1 cellular context compared by ENCODE assay signal in genomic region chr19:46218160-46218559, GRCh38.
TF ChIP-seq lines count a peak whose summit lies in the region.

No MANE protein-coding gene starts in this region.

TF ChIP-seq in HepG2, 621 proteins besides CTCF, POLR2A, EP300 and RAD21 (continued from another document and continues in another):
- TF ChIP-seq ZSCAN9 (CRISPR knock-in tag; IDR thresholded peaks at IDR 0.05; ENCODE audit: borderline replicate concordance) (peak; percentile 70; the same call in 1 of the 2 replicates), ZNF556 (CRISPR knock-in tag; IDR thresholded peaks at IDR 0.05; ENCODE audit: borderline replicate concordance) (no peak), ZNF234 (CRISPR knock-in tag; conservative IDR thresholded peaks at IDR 0.05) (no peak), MXI1 (IDR thresholded peaks at IDR 0.05; ENCODE audit: borderline replicate concordance, low read depth, low read length) (0 out of 3 replicates have a peak, but pooled peaks have one; percentile 13), SMYD3 (CRISPR knock-in tag; IDR thresholded peaks at IDR 0.05) (no peak), ZNF557 (CRISPR knock-in tag; IDR thresholded peaks at IDR 0.05) (0 out of 2 replicates have a peak, but pooled peaks have one; percentile 45), KLF13 (CRISPR knock-in tag; IDR thresholded peaks at IDR 0.05) (no peak), ZNF792 (CRISPR knock-in tag; IDR thresholded peaks at IDR 0.05) (no peak), SMAD1 (CRISPR knock-in tag; IDR thresholded peaks at IDR 0.05; ENCODE audit: borderline replicate concordance, low read depth) (no peak), KLF11 (CRISPR knock-in tag; IDR thresholded peaks at IDR 0.05) (peak; percentile 65; the same call in 1 of the 2 replicates), ZNF772 (CRISPR knock-in tag; IDR thresholded peaks at IDR 0.05) (no peak), ZNF12 (CRISPR knock-in tag; IDR thresholded peaks at IDR 0.05) (0 out of 2 replicates have a peak, but pooled peaks have one; percentile 35), ZC3H4 (CRISPR knock-in tag; IDR thresholded peaks at IDR 0.05; ENCODE audit: borderline replicate concordance) (no peak), ZNF121 (CRISPR knock-in tag; IDR thresholded peaks at IDR 0.05) (no peak), ZNF530 (CRISPR knock-in tag; IDR thresholded peaks at IDR 0.05; ENCODE audit: low read depth) (no peak), NKX3-1 (CRISPR knock-in tag; IDR thresholded peaks at IDR 0.05) (peak; percentile 28; the same call in 1 of the 2 replicates), TAF15 (IDR thresholded peaks at IDR 0.05; ENCODE audit: low read depth, low read length, poor library complexity, severe bottlenecking) (no peak), SATB2 (CRISPR knock-in tag; IDR thresholded peaks at IDR 0.05) (peak; percentile 67; the same call in 1 of the 2 replicates), ZNF564 (CRISPR knock-in tag; IDR thresholded peaks at IDR 0.05) (no peak), BORCS8-MEF2B (CRISPR knock-in tag; IDR thresholded peaks at IDR 0.05) (0 out of 2 replicates have a peak, but pooled peaks have one; percentile 37), ZNF784 (CRISPR knock-in tag; IDR thresholded peaks at IDR 0.05; ENCODE audit: borderline replicate concordance) (no peak), ERF (CRISPR knock-in tag; IDR thresholded peaks at IDR 0.05) (0 out of 2 replicates have a peak, but pooled peaks have one; percentile 36), KLF16 (CRISPR knock-in tag; IDR thresholded peaks at IDR 0.05) (0 out of 4 replicates have a peak, but pooled peaks of 1 of the 2 experiments have one; percentile 62), SALL1 (CRISPR knock-in tag; IDR thresholded peaks at IDR 0.05) (peak; percentile 65; the same call in 1 of the 2 replicates), ZNF547 (CRISPR knock-in tag; IDR thresholded peaks at IDR 0.05) (no peak), ZNF232 (CRISPR knock-in tag; IDR thresholded peaks at IDR 0.05; ENCODE audit: borderline replicate concordance) (peak; percentile 62; the same call in 1 of the 2 replicates), KDM3A (CRISPR knock-in tag; IDR thresholded peaks at IDR 0.05; ENCODE audit: low read depth) (no peak), ZIK1 (CRISPR knock-in tag; IDR thresholded peaks at IDR 0.05; ENCODE audit: borderline replicate concordance, low read depth) (no peak), NR3C1 (CRISPR knock-in tag; IDR thresholded peaks at IDR 0.05) (no peak), HOXA9 (CRISPR knock-in tag; IDR thresholded peaks at IDR 0.05; ENCODE audit: borderline replicate concordance) (no peak), ZKSCAN5 (CRISPR knock-in tag; IDR thresholded peaks at IDR 0.05) (no peak), ZNF558 (CRISPR knock-in tag; IDR thresholded peaks at IDR 0.05; ENCODE audit: borderline replicate concordance) (no peak), HDAC6 (IDR thresholded peaks at IDR 0.05; ENCODE audit: low read depth, low read length) (no peak), ASH2L (IDR thresholded peaks at IDR 0.05; ENCODE audit: insufficient read length, low read depth, low read length) (no peak), HDAC1 (CRISPR knock-in tag; IDR thresholded peaks at IDR 0.05) (no peak), MIER2 (CRISPR knock-in tag; IDR thresholded peaks at IDR 0.05) (peak; percentile 97), ZNF333 (CRISPR knock-in tag; IDR thresholded peaks at IDR 0.05; ENCODE audit: borderline replicate concordance) (no peak), ZNF335 (CRISPR knock-in tag; IDR thresholded peaks at IDR 0.05) (peak; percentile 60; the same call in 1 of the 2 replicates), MEF2D (CRISPR knock-in tag; IDR thresholded peaks at IDR 0.05) (no peak), EHMT2 (IDR thresholded peaks at IDR 0.05; ENCODE audit: borderline replicate concordance, low read depth, low read length) (peak; percentile 95), ZNF441 (CRISPR knock-in tag; IDR thresholded peaks at IDR 0.05; ENCODE audit: borderline replicate concordance) (peak; percentile 56; the same call in 1 of the 2 replicates), ZNF614 (CRISPR knock-in tag; IDR thresholded peaks at IDR 0.05; ENCODE audit: borderline replicate concordance) (no peak), ESRRA (CRISPR knock-in tag; IDR thresholded peaks at IDR 0.05; ENCODE audit: low read depth) (no peak), MXD3 (CRISPR knock-in tag; IDR thresholded peaks at IDR 0.05) (0 out of 2 replicates have a peak, but pooled peaks have one; percentile 39), ZNF383 (CRISPR knock-in tag; IDR thresholded peaks at IDR 0.05; ENCODE audit: borderline replicate concordance) (no peak), U2AF2 (IDR thresholded peaks at IDR 0.05; ENCODE audit: low read depth, low read length) (no peak), ZNF580 (CRISPR knock-in tag; IDR thresholded peaks at IDR 0.05; ENCODE audit: borderline replicate concordance, low read depth) (peak; percentile 60; the same call in 1 of the 2 replicates)
- TF ChIP-seq, protein P1, sequence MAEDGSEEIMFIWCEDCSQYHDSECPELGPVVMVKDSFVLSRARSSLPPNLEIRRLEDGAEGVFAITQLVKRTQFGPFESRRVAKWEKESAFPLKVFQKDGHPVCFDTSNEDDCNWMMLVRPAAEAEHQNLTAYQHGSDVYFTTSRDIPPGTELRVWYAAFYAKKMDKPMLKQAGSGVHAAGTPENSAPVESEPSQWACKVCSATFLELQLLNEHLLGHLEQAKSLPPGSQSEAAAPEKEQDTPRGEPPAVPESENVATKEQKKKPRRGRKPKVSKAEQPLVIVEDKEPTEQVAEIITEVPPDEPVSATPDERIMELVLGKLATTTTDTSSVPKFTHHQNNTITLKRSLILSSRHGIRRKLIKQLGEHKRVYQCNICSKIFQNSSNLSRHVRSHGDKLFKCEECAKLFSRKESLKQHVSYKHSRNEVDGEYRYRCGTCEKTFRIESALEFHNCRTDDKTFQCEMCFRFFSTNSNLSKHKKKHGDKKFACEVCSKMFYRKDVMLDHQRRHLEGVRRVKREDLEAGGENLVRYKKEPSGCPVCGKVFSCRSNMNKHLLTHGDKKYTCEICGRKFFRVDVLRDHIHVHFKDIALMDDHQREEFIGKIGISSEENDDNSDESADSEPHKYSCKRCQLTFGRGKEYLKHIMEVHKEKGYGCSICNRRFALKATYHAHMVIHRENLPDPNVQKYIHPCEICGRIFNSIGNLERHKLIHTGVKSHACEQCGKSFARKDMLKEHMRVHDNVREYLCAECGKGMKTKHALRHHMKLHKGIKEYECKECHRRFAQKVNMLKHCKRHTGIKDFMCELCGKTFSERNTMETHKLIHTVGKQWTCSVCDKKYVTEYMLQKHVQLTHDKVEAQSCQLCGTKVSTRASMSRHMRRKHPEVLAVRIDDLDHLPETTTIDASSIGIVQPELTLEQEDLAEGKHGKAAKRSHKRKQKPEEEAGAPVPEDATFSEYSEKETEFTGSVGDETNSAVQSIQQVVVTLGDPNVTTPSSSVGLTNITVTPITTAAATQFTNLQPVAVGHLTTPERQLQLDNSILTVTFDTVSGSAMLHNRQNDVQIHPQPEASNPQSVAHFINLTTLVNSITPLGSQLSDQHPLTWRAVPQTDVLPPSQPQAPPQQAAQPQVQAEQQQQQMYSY (CRISPR knock-in tag; IDR thresholded peaks at IDR 0.05), result no peak
- TF ChIP-seq, protein P2, sequence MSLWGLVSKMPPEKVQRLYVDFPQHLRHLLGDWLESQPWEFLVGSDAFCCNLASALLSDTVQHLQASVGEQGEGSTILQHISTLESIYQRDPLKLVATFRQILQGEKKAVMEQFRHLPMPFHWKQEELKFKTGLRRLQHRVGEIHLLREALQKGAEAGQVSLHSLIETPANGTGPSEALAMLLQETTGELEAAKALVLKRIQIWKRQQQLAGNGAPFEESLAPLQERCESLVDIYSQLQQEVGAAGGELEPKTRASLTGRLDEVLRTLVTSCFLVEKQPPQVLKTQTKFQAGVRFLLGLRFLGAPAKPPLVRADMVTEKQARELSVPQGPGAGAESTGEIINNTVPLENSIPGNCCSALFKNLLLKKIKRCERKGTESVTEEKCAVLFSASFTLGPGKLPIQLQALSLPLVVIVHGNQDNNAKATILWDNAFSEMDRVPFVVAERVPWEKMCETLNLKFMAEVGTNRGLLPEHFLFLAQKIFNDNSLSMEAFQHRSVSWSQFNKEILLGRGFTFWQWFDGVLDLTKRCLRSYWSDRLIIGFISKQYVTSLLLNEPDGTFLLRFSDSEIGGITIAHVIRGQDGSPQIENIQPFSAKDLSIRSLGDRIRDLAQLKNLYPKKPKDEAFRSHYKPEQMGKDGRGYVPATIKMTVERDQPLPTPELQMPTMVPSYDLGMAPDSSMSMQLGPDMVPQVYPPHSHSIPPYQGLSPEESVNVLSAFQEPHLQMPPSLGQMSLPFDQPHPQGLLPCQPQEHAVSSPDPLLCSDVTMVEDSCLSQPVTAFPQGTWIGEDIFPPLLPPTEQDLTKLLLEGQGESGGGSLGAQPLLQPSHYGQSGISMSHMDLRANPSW (CRISPR knock-in tag; IDR thresholded peaks at IDR 0.05; ENCODE audit: borderline replicate concordance), result no peak
- TF ChIP-seq, protein P3, sequence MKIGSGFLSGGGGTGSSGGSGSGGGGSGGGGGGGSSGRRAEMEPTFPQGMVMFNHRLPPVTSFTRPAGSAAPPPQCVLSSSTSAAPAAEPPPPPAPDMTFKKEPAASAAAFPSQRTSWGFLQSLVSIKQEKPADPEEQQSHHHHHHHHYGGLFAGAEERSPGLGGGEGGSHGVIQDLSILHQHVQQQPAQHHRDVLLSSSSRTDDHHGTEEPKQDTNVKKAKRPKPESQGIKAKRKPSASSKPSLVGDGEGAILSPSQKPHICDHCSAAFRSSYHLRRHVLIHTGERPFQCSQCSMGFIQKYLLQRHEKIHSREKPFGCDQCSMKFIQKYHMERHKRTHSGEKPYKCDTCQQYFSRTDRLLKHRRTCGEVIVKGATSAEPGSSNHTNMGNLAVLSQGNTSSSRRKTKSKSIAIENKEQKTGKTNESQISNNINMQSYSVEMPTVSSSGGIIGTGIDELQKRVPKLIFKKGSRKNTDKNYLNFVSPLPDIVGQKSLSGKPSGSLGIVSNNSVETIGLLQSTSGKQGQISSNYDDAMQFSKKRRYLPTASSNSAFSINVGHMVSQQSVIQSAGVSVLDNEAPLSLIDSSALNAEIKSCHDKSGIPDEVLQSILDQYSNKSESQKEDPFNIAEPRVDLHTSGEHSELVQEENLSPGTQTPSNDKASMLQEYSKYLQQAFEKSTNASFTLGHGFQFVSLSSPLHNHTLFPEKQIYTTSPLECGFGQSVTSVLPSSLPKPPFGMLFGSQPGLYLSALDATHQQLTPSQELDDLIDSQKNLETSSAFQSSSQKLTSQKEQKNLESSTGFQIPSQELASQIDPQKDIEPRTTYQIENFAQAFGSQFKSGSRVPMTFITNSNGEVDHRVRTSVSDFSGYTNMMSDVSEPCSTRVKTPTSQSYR (CRISPR knock-in tag; IDR thresholded peaks at IDR 0.05; ENCODE audit: borderline replicate concordance), result no peak
- TF ChIP-seq, protein P4, sequence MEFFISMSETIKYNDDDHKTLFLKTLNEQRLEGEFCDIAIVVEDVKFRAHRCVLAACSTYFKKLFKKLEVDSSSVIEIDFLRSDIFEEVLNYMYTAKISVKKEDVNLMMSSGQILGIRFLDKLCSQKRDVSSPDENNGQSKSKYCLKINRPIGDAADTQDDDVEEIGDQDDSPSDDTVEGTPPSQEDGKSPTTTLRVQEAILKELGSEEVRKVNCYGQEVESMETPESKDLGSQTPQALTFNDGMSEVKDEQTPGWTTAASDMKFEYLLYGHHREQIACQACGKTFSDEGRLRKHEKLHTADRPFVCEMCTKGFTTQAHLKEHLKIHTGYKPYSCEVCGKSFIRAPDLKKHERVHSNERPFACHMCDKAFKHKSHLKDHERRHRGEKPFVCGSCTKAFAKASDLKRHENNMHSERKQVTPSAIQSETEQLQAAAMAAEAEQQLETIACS (CRISPR knock-in tag; IDR thresholded peaks at IDR 0.05), result no peak
- TF ChIP-seq, protein P5, sequence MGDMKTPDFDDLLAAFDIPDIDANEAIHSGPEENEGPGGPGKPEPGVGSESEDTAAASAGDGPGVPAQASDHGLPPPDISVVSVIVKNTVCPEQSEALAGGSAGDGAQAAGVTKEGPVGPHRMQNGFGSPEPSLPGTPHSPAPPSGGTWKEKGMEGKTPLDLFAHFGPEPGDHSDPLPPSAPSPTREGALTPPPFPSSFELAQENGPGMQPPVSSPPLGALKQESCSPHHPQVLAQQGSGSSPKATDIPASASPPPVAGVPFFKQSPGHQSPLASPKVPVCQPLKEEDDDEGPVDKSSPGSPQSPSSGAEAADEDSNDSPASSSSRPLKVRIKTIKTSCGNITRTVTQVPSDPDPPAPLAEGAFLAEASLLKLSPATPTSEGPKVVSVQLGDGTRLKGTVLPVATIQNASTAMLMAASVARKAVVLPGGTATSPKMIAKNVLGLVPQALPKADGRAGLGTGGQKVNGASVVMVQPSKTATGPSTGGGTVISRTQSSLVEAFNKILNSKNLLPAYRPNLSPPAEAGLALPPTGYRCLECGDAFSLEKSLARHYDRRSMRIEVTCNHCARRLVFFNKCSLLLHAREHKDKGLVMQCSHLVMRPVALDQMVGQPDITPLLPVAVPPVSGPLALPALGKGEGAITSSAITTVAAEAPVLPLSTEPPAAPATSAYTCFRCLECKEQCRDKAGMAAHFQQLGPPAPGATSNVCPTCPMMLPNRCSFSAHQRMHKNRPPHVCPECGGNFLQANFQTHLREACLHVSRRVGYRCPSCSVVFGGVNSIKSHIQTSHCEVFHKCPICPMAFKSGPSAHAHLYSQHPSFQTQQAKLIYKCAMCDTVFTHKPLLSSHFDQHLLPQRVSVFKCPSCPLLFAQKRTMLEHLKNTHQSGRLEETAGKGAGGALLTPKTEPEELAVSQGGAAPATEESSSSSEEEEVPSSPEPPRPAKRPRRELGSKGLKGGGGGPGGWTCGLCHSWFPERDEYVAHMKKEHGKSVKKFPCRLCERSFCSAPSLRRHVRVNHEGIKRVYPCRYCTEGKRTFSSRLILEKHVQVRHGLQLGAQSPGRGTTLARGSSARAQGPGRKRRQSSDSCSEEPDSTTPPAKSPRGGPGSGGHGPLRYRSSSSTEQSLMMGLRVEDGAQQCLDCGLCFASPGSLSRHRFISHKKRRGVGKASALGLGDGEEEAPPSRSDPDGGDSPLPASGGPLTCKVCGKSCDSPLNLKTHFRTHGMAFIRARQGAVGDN (CRISPR knock-in tag; IDR thresholded peaks at IDR 0.05), result no peak
